In genomic region chr17:16534236-16534635, GRCh38 we compare ENCODE assay signal across 1 cellular context.
TF ChIP-seq lines count a peak whose summit lies in the region.

No MANE protein-coding gene starts in this region.

TF ChIP-seq in GM23338, 12 proteins besides CTCF, POLR2A, EP300 and RAD21:
- TF ChIP-seq REST (IDR thresholded peaks at IDR 0.05; ENCODE audit: unreplicated experiment) (no peak), ZNF114 (CRISPR knock-in tag; IDR thresholded peaks at IDR 0.05) (no peak), EZH2 (IDR thresholded peaks at IDR 0.05; ENCODE audit: low read depth, unreplicated experiment) (no peak), NANOG (IDR thresholded peaks at IDR 0.05; ENCODE audit: borderline replicate concordance) (no peak)
- TF ChIP-seq, protein P1, sequence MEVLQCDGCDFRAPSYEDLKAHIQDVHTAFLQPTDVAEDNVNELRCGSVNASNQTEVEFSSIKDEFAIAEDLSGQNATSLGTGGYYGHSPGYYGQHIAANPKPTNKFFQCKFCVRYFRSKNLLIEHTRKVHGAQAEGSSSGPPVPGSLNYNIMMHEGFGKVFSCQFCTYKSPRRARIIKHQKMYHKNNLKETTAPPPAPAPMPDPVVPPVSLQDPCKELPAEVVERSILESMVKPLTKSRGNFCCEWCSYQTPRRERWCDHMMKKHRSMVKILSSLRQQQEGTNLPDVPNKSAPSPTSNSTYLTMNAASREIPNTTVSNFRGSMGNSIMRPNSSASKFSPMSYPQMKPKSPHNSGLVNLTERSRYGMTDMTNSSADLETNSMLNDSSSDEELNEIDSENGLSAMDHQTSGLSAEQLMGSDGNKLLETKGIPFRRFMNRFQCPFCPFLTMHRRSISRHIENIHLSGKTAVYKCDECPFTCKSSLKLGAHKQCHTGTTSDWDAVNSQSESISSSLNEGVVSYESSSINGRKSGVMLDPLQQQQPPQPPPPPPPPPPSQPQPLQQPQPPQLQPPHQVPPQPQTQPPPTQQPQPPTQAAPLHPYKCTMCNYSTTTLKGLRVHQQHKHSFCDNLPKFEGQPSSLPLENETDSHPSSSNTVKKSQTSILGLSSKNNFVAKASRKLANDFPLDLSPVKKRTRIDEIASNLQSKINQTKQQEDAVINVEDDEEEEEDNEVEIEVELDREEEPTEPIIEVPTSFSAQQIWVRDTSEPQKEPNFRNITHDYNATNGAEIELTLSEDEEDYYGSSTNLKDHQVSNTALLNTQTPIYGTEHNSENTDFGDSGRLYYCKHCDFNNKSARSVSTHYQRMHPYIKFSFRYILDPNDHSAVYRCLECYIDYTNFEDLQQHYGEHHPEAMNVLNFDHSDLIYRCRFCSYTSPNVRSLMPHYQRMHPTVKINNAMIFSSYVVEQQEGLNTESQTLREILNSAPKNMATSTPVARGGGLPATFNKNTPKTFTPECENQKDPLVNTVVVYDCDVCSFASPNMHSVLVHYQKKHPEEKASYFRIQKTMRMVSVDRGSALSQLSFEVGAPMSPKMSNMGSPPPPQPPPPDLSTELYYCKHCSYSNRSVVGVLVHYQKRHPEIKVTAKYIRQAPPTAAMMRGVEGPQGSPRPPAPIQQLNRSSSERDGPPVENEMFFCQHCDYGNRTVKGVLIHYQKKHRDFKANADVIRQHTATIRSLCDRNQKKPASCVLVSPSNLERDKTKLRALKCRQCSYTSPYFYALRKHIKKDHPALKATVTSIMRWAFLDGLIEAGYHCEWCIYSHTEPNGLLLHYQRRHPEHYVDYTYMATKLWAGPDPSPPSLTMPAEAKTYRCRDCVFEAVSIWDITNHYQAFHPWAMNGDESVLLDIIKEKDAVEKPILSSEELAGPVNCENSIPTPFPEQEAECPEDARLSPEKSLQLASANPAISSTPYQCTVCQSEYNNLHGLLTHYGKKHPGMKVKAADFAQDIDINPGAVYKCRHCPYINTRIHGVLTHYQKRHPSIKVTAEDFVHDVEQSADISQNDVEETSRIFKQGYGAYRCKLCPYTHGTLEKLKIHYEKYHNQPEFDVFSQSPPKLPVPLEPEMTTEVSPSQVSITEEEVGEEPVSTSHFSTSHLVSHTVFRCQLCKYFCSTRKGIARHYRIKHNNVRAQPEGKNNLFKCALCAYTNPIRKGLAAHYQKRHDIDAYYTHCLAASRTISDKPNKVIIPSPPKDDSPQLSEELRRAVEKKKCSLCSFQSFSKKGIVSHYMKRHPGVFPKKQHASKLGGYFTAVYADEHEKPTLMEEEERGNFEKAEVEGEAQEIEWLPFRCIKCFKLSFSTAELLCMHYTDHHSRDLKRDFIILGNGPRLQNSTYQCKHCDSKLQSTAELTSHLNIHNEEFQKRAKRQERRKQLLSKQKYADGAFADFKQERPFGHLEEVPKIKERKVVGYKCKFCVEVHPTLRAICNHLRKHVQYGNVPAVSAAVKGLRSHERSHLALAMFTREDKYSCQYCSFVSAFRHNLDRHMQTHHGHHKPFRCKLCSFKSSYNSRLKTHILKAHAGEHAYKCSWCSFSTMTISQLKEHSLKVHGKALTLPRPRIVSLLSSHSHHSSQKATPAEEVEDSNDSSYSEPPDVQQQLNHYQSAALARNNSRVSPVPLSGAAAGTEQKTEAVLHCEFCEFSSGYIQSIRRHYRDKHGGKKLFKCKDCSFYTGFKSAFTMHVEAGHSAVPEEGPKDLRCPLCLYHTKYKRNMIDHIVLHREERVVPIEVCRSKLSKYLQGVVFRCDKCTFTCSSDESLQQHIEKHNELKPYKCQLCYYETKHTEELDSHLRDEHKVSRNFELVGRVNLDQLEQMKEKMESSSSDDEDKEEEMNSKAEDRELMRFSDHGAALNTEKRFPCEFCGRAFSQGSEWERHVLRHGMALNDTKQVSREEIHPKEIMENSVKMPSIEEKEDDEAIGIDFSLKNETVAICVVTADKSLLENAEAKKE (CRISPR knock-in tag; IDR thresholded peaks at IDR 0.05), result no peak
